Comparison of ENCODE assay signal across 28 cellular contexts in the genomic region with DNA sequence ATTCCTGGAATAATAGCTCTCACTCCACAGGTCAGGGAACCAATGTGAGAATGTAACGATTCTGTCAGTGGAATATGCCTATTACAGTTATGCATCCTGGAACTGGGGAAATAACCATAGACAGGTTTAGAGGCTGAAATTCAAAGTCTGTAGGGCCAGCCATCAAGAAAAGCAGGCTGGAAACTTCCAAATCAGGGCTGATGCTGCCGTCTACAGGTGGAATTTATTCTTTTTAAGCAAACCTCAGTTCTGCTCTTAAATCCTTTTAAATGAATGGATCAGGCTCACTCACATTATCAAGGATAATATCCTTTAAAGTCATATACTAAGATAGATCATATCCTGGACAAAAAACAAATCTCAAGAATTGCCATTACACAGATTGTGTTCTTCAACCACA.
"Had no signal": no experiment of that assay in that cellular context is flagged by ENCODE, and none has a peak within 500 bp of the region (broad histone marks: within the 10 kb centered on the region; RNA-seq: fewer than 3 reads in every experiment).

No MANE protein-coding gene starts in this region.

- H3K27ac ChIP-seq: ascending aorta, body of pancreas, coronary artery had no signal

- H3K27me3 ChIP-seq: ascending aorta, body of pancreas, MG63 had no signal

- H3K36me3 Mint-ChIP-seq: activated naive CD4-positive, alpha-beta T cell treated with anti-CD3 and anti-CD28 coated beads, Interleukin-2, amount 50 U/mL, for 72 hours had no signal

- ATAC-seq: activated CD8-positive, alpha-beta T cell treated with anti-CD3 and anti-CD28 coated beads, Interleukin-2, amount 10 ng/mL, durations not matched to agents 7 days and 5 days; activated naive CD4-positive, alpha-beta T cell treated with anti-CD3 and anti-CD28 coated beads, Interleukin-2, amount 50 U/mL, for 72 hours; activated naive CD8-positive, alpha-beta T cell treated with anti-CD3 and anti-CD28 coated beads, Interleukin-2, amount 50 U/mL, for 24 hours; body of pancreas had no signal

- H3K4me1 ChIP-seq: ascending aorta, body of pancreas had no signal

- H3K4me3 Mint-ChIP-seq: activated CD8-positive, alpha-beta T cell treated with anti-CD3 and anti-CD28 coated beads, Interleukin-2, amount 10 ng/mL, durations not matched to agents 7 days and 5 days; activated naive CD8-positive, alpha-beta T cell treated with anti-CD3 and anti-CD28 coated beads, Interleukin-2, amount 50 U/mL, for 24 hours; activated T-helper 1 cell treated with anti-CD3 and anti-CD28 coated beads, Interleukin-12 subunit alpha, Interleukin-12 subunit beta, Interleukin-2, Interleukin-4 antibody, amounts not matched to agents 30 ng/mL and 10 ng/mL and 1 ng/mL, durations not matched to agents 14 hours and 24 hours and 36 hours had no signal

- H3K9me3 ChIP-seq: body of pancreas had no signal

- H3K4me1 Mint-ChIP-seq: activated naive CD8-positive, alpha-beta T cell treated with anti-CD3 and anti-CD28 coated beads, Interleukin-2, amount 50 U/mL, for 24 hours had no signal

- H3K4me3 ChIP-seq: ascending aorta, body of pancreas, coronary artery, MG63 had no signal

- DNase-seq: activated CD4-positive, alpha-beta T cell treated with anti-CD3 and anti-CD28 coated beads for 48 hours; activated CD4-positive, alpha-beta T cell treated with anti-CD3 and anti-CD28 coated beads, Interleukin-2, amount 50 U/mL, for 4 hours; activated CD4-positive, CD25-positive, alpha-beta regulatory T cell treated with anti-CD3 and anti-CD28 coated beads, Interleukin-2, amount 50 U/mL, for 72 hours; activated CD8-positive, alpha-beta memory T cell treated with anti-CD3 and anti-CD28 coated beads, Interleukin-2, amount 50 U/mL, for 48 hours; activated CD8-positive, alpha-beta T cell treated with anti-CD3 and anti-CD28 coated beads, Interleukin-2, amount 10 ng/mL, durations not matched to agents 7 days and 5 days; activated effector memory CD4-positive, alpha-beta T cell treated with anti-CD3 and anti-CD28 coated beads, Interleukin-2, amount 50 U/mL, for 16 hours; activated naive CD4-positive, alpha-beta T cell treated with Interleukin-2 at 50 U/mL for 16 hours; activated naive CD8-positive, alpha-beta T cell treated with anti-CD3 and anti-CD28 coated beads, Interleukin-2, amount 50 U/mL, for 24 hours; activated T-cell treated with anti-CD3 and anti-CD28 coated beads, Interleukin-2, amount 50 U/mL, for 1 hour; amniotic stem cell; body of pancreas; central memory CD4-positive, alpha-beta T cell; MG63; NCI-H1105 treated with DMSO at 0.1 percent for 48 hours; NCI-H1436 treated with DMSO at 0.1 percent for 48 hours; NCI-H187; NCI-H2081; NCI-H446 treated with DMSO at 0.1 percent for 48 hours; NCI-H524 treated with DMSO at 0.1 percent for 48 hours; NCI-H748 treated with DMSO at 0.1 percent for 48 hours; SIG-M5; T-helper 2 cell had no signal

- H3K27ac Mint-ChIP-seq: activated CD8-positive, alpha-beta T cell treated with anti-CD3 and anti-CD28 coated beads, Interleukin-2, amount 10 ng/mL, durations not matched to agents 7 days and 5 days; activated naive CD4-positive, alpha-beta T cell treated with anti-CD3 and anti-CD28 coated beads, Interleukin-2, amount 50 U/mL, for 72 hours; activated naive CD8-positive, alpha-beta T cell treated with anti-CD3 and anti-CD28 coated beads, Interleukin-2, amount 50 U/mL, for 24 hours; activated T-helper 1 cell treated with anti-CD3 and anti-CD28 coated beads, Interleukin-12 subunit alpha, Interleukin-12 subunit beta, Interleukin-2, Interleukin-4 antibody, amounts not matched to agents 30 ng/mL and 10 ng/mL and 1 ng/mL, durations not matched to agents 14 hours and 24 hours and 36 hours had no signal

- FAIRE-seq: bronchial epithelial cell, RCC 7860 had no signal

- H3K36me3 ChIP-seq: ascending aorta, MG63 had no signal

- H3K27me3 Mint-ChIP-seq: activated naive CD8-positive, alpha-beta T cell treated with anti-CD3 and anti-CD28 coated beads, Interleukin-2, amount 50 U/mL, for 24 hours had no signal
